In the genomic region with DNA sequence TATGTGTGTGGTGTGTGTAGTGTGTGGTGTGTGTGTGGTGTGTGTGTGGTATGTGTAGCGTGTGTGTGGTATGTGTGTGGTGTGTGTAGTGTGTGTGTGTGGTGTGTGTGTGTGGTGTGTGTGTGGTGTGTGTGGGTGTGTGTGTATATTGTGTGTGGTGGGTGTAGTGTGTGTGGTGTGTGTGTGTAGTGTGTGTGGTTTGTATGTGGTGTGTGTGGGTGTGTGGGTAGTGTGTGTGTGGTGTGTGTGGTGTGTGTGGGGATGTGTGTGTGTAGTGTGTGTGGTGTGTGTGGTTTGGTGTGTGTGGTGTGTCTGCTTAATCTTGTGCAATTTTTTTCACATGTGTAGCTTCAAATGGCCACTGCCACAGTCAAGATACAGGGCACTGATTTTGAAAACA, we compare ENCODE assay signal across 23 cellular contexts.
DNase-seq lines count a peak whose midpoint lies in the region; ATAC-seq, FAIRE-seq and TF ChIP-seq lines count a peak whose summit lies in the region.
"Had no signal": no experiment of that assay in that cellular context is flagged by ENCODE, and none has a peak within 500 bp of the region (broad histone marks: within the 10 kb centered on the region; RNA-seq: fewer than 3 reads in every experiment).

No MANE protein-coding gene starts in this region.

- 89 to 94% methylated on average over 1 of the region's 1 CpG for WGBS in sigmoid colon, 2 donors
- WGBS in gastroesophageal sphincter (ENCODE audit: low coverage in 1 of 2), 2 donors: 75% methylated on average over 1 of the region's 1 CpG; no CpG with 5 or more reads in 1 of the 2 donors
- WGBS in spleen, 5 donors: 67 to 92% (median 89%) methylated on average over 1 of the region's 1 CpG

- FAIRE-seq in GM12891 (lab: Jason Lieb, UNC): peak; percentile 98

- no peak overlapping the region for H3K4me3 ChIP-seq in RWPE2 (ENCODE audit: severe bottlenecking)
- no peak overlapping the region for H3K4me3 ChIP-seq in sigmoid colon
- H3K4me3 ChIP-seq in gastroesophageal sphincter: no peak overlapping the region
- no peak overlapping the region for H3K4me3 ChIP-seq in spleen
- H3K4me3 ChIP-seq: SJCRH30 had no signal

- DNase-seq in GM12891 (ENCODE audit: insufficient read length, low spot score) (no peak), RWPE2 (ENCODE audit: low spot score) (peak; percentile 7), glutamatergic neuron (no peak), sigmoid colon (peak; percentile 21), kidney tubule cell (ENCODE audit: low spot score) (no peak), spleen (no peak)
- DNase-seq: CD4-positive, CD25-positive, alpha-beta regulatory T cell; DMS153; DND-41; H7; Karpas-422; NCI-H1092 treated with DMSO at 0.1 percent for 48 hours; NCI-H1436 treated with DMSO at 0.1 percent for 48 hours; NCI-H1930; NCI-H2107; NCI-H524; NCI-H774; NK-92 treated with Interleukin-12 subunit alpha and Interleukin-12 subunit beta, amount 100 ng/mL, for 24 hours; PC-3; SJCRH30 had no signal

- no peak for ATAC-seq in RWPE2 (ENCODE audit: low read depth)
- no peak for ATAC-seq in gastroesophageal sphincter
- ATAC-seq: PC-3, Right ventricle myocardium inferior, SK-N-SH treated with all-trans-retinoic acid at 6 μM for 48 hours had no signal

- H3K27me3 ChIP-seq in RWPE2 (ENCODE audit: insufficient read depth, poor library complexity, severe bottlenecking) (peaks cover 26% of the 10 kb centered on the region), sigmoid colon (peaks cover 10 to 42% (median 22%) of the 10 kb centered on the region in 3 donors), gastroesophageal sphincter (peaks cover 65% of the 10 kb centered on the region), spleen (replicated peaks in 1 of 7) (peaks cover 0 to 66% (median 4%) of the 10 kb centered on the region in 7 donors)

- TF ChIP-seq CTCF in RWPE2 (IDR thresholded peaks at IDR 0.05; ENCODE audit: poor library complexity, severe bottlenecking): no peak
- TF ChIP-seq CTCF in glutamatergic neuron (IDR thresholded peaks at IDR 0.05; ENCODE audit: partially characterized antibody, unreplicated experiment): no peak
- no peak for TF ChIP-seq CTCF in sigmoid colon (IDR thresholded peaks at IDR 0.05)
- no peak for TF ChIP-seq CTCF in gastroesophageal sphincter (IDR thresholded peaks at IDR 0.05)
- no peak for TF ChIP-seq CTCF in spleen (IDR thresholded peaks at IDR 0.05 in 8 of 11, conservative IDR thresholded peaks at IDR 0.05 in 3 of 11)

- H3K9me3 Mint-ChIP-seq in glutamatergic neuron (ENCODE audit: unreplicated experiment): peaks cover 7% of the 10 kb centered on the region

- H3K9me3 ChIP-seq in RWPE2 (ENCODE audit: severe bottlenecking): no peaks in the 10 kb centered on the region
- no peaks in the 10 kb centered on the region for H3K9me3 ChIP-seq in sigmoid colon
- no peaks in the 10 kb centered on the region for H3K9me3 ChIP-seq in gastroesophageal sphincter
- H3K9me3 ChIP-seq in spleen: no peaks in the 10 kb centered on the region
- H3K9me3 ChIP-seq: SJCRH30 had no signal

- intact Hi-C loops in sigmoid colon (cut with DNase I) (no loop called here), spleen (cut with DNase I; ENCODE audit: low total_unique reads) (no loop called here)

- peak overlapping the region; percentile 5 for H3K4me3 Mint-ChIP-seq in glutamatergic neuron (ENCODE audit: unreplicated experiment)
- H3K4me3 Mint-ChIP-seq: CD4-positive, CD25-positive, alpha-beta regulatory T cell had no signal

- no peak for TF ChIP-seq POLR2A in GM12891 (IDR thresholded peaks at IDR 0.05; ENCODE audit: low read depth, low read length)
- no peak for TF ChIP-seq POLR2A in sigmoid colon (IDR thresholded peaks at IDR 0.05)
- no peak for TF ChIP-seq POLR2A in gastroesophageal sphincter (IDR thresholded peaks at IDR 0.05)
- TF ChIP-seq POLR2A in spleen (IDR thresholded peaks at IDR 0.05): no peak

- TF ChIP-seq EP300 in sigmoid colon (IDR thresholded peaks at IDR 0.05) (no peak), gastroesophageal sphincter (IDR thresholded peaks at IDR 0.05) (no peak)

- H3K36me3 ChIP-seq in RWPE2 (ENCODE audit: low read depth) (no peaks in the 10 kb centered on the region), sigmoid colon (no peaks in the 10 kb centered on the region), gastroesophageal sphincter (no peaks in the 10 kb centered on the region), spleen (no peaks in the 10 kb centered on the region)
- H3K36me3 ChIP-seq: SJCRH30 had no signal

- H3K4me1 Mint-ChIP-seq in glutamatergic neuron (ENCODE audit: low read depth, unreplicated experiment): no peaks in the 10 kb centered on the region
- H3K4me1 Mint-ChIP-seq: CD4-positive, CD25-positive, alpha-beta regulatory T cell had no signal

- peaks cover 15% of the 10 kb centered on the region for H3K27me3 Mint-ChIP-seq in glutamatergic neuron (ENCODE audit: unreplicated experiment)

- H3K36me3 Mint-ChIP-seq in glutamatergic neuron (ENCODE audit: unreplicated experiment): no peaks in the 10 kb centered on the region
- H3K36me3 Mint-ChIP-seq: CD4-positive, CD25-positive, alpha-beta regulatory T cell had no signal

- H3K4me1 ChIP-seq in RWPE2 (ENCODE audit: insufficient read depth, poor library complexity, severe bottlenecking): no peaks in the 10 kb centered on the region
- peaks cover 0 to 8% (median 0%) of the 10 kb centered on the region in 4 donors for H3K4me1 ChIP-seq in sigmoid colon
- no peaks in the 10 kb centered on the region for H3K4me1 ChIP-seq in gastroesophageal sphincter
- H3K4me1 ChIP-seq in spleen: no peaks in the 10 kb centered on the region
- H3K4me1 ChIP-seq: SJCRH30 had no signal

- H3K27ac Mint-ChIP-seq in glutamatergic neuron (ENCODE audit: unreplicated experiment): no peak overlapping the region
- H3K27ac Mint-ChIP-seq: CD4-positive, CD25-positive, alpha-beta regulatory T cell had no signal

- H3K27ac ChIP-seq in RWPE2 (ENCODE audit: poor library complexity, severe bottlenecking): no peak overlapping the region
- no peak overlapping the region for H3K27ac ChIP-seq in sigmoid colon
- H3K27ac ChIP-seq in gastroesophageal sphincter: no peak overlapping the region
- no peak overlapping the region for H3K27ac ChIP-seq in spleen
- H3K27ac ChIP-seq: SJCRH30 had no signal

TF ChIP-seq in GM12891, 5 proteins besides CTCF, POLR2A, EP300 and RAD21:
- TF ChIP-seq TAF1 (IDR thresholded peaks at IDR 0.05; ENCODE audit: low read depth, low read length) (no peak), PAX5 (IDR thresholded peaks at IDR 0.05; ENCODE audit: insufficient read depth, low read length, severe bottlenecking) (no peak), SPI1 (IDR thresholded peaks at IDR 0.05; ENCODE audit: low read depth, low read length) (no peak), POU2F2 (IDR thresholded peaks at IDR 0.05; ENCODE audit: low read depth, low read length) (no peak), POLR2AphosphoS5 (IDR thresholded peaks at IDR 0.05; ENCODE audit: low read depth, low read length) (no peak)
TF ChIP-seq in GM12891: peak in this region for 0.

Comparison
In these comparisons a context has a peak if more than half of its experiments do, and no peak if none do; other contexts are left out.
1. DNase-seq: peak in RWPE2 (single experiment) and sigmoid colon (single experiment); none in GM12891 (single experiment), glutamatergic neuron (single experiment), kidney tubule cell (single experiment) and spleen (single experiment).